In genomic region chr15:85603160-85603559, GRCh38 we compare ENCODE assay signal across 21 cellular contexts.
"Had no signal": no experiment of that assay in that cellular context is flagged by ENCODE, and none has a peak within 500 bp of the region (broad histone marks: within the 10 kb centered on the region; RNA-seq: fewer than 3 reads in every experiment).

No MANE protein-coding gene starts in this region.

- H3K27ac ChIP-seq: colonic mucosa, foreskin keratinocyte, hepatocyte, right atrium auricular region, sigmoid colon, suprapubic skin, thyroid gland had no signal

- FAIRE-seq: endothelial cell of umbilical vein, islet of Langerhans, small intestine, urothelium cell line had no signal

- H3K9me3 Mint-ChIP-seq: naive B cell, neural crest cell, type B pancreatic cell had no signal

- H3K36me3 ChIP-seq: colonic mucosa had no signal

- H2AFZ ChIP-seq: hepatocyte had no signal

- ATAC-seq: foreskin keratinocyte; stimulated activated naive CD8-positive, alpha-beta T cell treated with anti-CD3 and anti-CD28 coated beads, Interleukin-15, Interleukin-2, amounts not matched to agents 100 U/mL and 50 U/mL, for 24 hours had no signal

- H3K27me3 Mint-ChIP-seq: naive B cell, type B pancreatic cell had no signal

- H3K4me1 ChIP-seq: colonic mucosa had no signal

- H3K4me3 ChIP-seq: colonic mucosa, hepatocyte, right atrium auricular region, sigmoid colon, suprapubic skin, thyroid gland had no signal

- H3K4me2 ChIP-seq: hepatocyte had no signal

- H3K27me3 ChIP-seq: colonic mucosa, foreskin keratinocyte, hepatocyte, right atrium auricular region, sigmoid colon, suprapubic skin, thyroid gland had no signal

- H3K4me3 Mint-ChIP-seq: neural crest cell, type B pancreatic cell had no signal

- DNase-seq: colonic mucosa; dermis blood vessel endothelial cell; foreskin keratinocyte; head of caudate nucleus; kidney glomerular epithelial cell; mesendoderm; naive B cell; posterior cingulate gyrus; sigmoid colon; small intestine; stimulated activated CD4-positive, alpha-beta T cell treated with anti-CD3 and anti-CD28 coated beads, Interleukin-2, amount 100 ng/mL, for 48 hours; stimulated activated naive CD8-positive, alpha-beta T cell treated with anti-CD3 and anti-CD28 coated beads, Interleukin-15, Interleukin-2, amounts not matched to agents 100 U/mL and 50 U/mL, for 24 hours; thyroid gland had no signal

- H3K9me3 ChIP-seq: colonic mucosa, right atrium auricular region, sigmoid colon, suprapubic skin, thyroid gland had no signal
